Comparison of ENCODE assay signal across 8 cellular contexts in the genomic region with DNA sequence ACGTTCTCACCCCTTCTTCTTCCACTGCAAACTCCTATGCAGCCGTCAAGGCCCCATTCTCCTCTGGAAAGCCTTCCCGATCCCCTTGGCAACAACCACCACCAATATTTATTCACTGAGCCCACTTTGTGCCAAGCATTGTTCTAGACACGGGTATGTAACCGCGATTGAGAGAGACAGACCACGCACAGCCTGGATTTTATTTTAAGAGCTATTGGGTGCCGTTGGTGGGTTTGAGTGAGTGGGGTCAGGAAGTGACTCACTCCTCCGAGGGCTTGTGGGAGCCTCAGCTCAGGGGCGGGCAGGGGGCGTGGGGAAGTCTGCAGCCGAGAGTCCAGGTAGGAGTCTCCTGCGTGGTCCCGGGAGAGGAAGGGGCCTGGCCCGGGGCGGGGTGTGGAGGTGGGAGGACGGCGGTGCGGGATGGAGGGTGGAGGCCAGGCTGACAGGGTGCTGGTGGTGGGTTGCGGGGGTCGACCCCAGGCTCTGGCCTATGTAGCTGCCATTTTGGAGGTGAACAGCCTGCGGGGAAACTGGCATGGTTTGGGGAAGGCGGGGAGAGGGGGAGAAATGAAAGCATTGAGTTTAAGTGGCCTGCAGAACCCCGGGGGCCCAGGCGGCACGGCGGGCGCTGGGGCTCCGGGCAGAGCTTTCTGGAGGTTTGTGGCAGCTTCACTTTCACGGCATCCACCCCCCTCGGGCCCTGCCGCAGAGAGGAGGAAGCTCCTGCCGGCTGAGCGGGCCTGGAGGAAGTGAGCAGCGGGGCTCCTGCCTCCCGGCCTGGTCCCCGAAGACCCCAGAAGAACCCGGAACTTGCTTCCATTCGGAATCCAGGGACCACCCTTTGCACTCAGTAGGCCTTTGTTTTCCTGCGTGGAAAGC. TPM values are rescaled to one million over a fixed set of nuclear protein-coding genes. Genes with fewer than 3 reads are reported as not detected.
DNase-seq lines count a peak whose midpoint lies in the region; ATAC-seq and TF ChIP-seq lines count a peak whose summit lies in the region.

No MANE protein-coding gene starts in this region.

- ATAC-seq in left lung (peak; percentile 67), GM19452 (IDR thresholded peaks at IDR 0.05; ENCODE audit: unreplicated experiment) (no peak)
- peak; percentile 76 for ATAC-seq in stimulated activated memory B cell treated with anti-CD40 and anti-IgM and Interleukin-4, amounts not matched to agents 10 μg/mL and 1 μg/mL and 100 μg/mL, for 72 hours

- DNase-seq in GF-D8 (lab: John Stamatoyannopoulos, UW) = peak; percentile 62
- peak; percentile 73 for DNase-seq in NOMO-1 treated with dmso at 0.1 percent for 144 hours (lab: John Stamatoyannopoulos, UW; ENCODE audit: unreplicated experiment)
- DNase-seq in activated T-helper 1 cell treated with Interleukin-2 at 50 U/mL for 16 hours (ENCODE audit: low read depth) = peak; percentile 54
- DNase-seq in left lung = peak; percentile 71 to 93
- no peak for DNase-seq in iPS-NIHi7 (ENCODE audit: extremely low spot score)
- no peak for DNase-seq in NCI-H1436 (lab: John Stamatoyannopoulos, UW)

- H3K9me3 ChIP-seq in left lung = no peaks in the 10 kb centered on the region

- no peaks in the 10 kb centered on the region for H3K9me3 Mint-ChIP-seq in stimulated activated memory B cell treated with anti-CD40 and anti-IgM and Interleukin-4, amounts not matched to agents 10 μg/mL and 1 μg/mL and 100 μg/mL, for 72 hours

- no peak for TF ChIP-seq CTCF in left lung (IDR thresholded peaks at IDR 0.05)

- peak overlapping the region; percentile 15 to 56 for H3K4me3 ChIP-seq in left lung

- peaks cover 0 to 22% of the 10 kb centered on the region in 2 donors for H3K36me3 ChIP-seq in left lung

- H3K27ac Mint-ChIP-seq in stimulated activated memory B cell treated with anti-CD40 and anti-IgM and Interleukin-4, amounts not matched to agents 10 μg/mL and 1 μg/mL and 100 μg/mL, for 72 hours = peak overlapping the region; percentile 88

- intact Hi-C loops in left lung (cut with DNase I) = no loop called here

- H3K4me1 Mint-ChIP-seq in stimulated activated memory B cell treated with anti-CD40 and anti-IgM and Interleukin-4, amounts not matched to agents 10 μg/mL and 1 μg/mL and 100 μg/mL, for 72 hours = peaks cover 43% of the 10 kb centered on the region

- peak overlapping the region; percentile 85 for H3K4me3 Mint-ChIP-seq in stimulated activated memory B cell treated with anti-CD40 and anti-IgM and Interleukin-4, amounts not matched to agents 10 μg/mL and 1 μg/mL and 100 μg/mL, for 72 hours

- peaks cover 0 to 28% of the 10 kb centered on the region in 2 donors for H3K4me1 ChIP-seq in left lung

- H3K27ac ChIP-seq in left lung = peak overlapping the region; percentile 82 to 93

- H3K27me3 ChIP-seq in left lung = peaks cover 0 to 30% of the 10 kb centered on the region in 2 donors

- no peaks in the 10 kb centered on the region for H3K27me3 Mint-ChIP-seq in stimulated activated memory B cell treated with anti-CD40 and anti-IgM and Interleukin-4, amounts not matched to agents 10 μg/mL and 1 μg/mL and 100 μg/mL, for 72 hours

- H3K36me3 Mint-ChIP-seq in stimulated activated memory B cell treated with anti-CD40 and anti-IgM and Interleukin-4, amounts not matched to agents 10 μg/mL and 1 μg/mL and 100 μg/mL, for 72 hours = peaks cover 24% of the 10 kb centered on the region

RNA-seq across cellular contexts. Expression of a gene that starts 0.5 kb away (rescaled TPM):
- 10 to 100 TPM; 24.2 to 57.9 TPM for total RNA-seq in left lung

Comparison
In these comparisons a context has a peak if more than half of its experiments do, and no peak if none do; other contexts are left out.
1. DNase-seq: peak in GF-D8 (single experiment), NOMO-1 treated with dmso at 0.1 percent for 144 hours (single experiment), activated T-helper 1 cell treated with Interleukin-2 at 50 U/mL for 16 hours (single experiment) and left lung (2 of 2); none in iPS-NIHi7 (single experiment) and NCI-H1436 (single experiment).